8 cellular contexts compared by ENCODE assay signal in the genomic region with DNA sequence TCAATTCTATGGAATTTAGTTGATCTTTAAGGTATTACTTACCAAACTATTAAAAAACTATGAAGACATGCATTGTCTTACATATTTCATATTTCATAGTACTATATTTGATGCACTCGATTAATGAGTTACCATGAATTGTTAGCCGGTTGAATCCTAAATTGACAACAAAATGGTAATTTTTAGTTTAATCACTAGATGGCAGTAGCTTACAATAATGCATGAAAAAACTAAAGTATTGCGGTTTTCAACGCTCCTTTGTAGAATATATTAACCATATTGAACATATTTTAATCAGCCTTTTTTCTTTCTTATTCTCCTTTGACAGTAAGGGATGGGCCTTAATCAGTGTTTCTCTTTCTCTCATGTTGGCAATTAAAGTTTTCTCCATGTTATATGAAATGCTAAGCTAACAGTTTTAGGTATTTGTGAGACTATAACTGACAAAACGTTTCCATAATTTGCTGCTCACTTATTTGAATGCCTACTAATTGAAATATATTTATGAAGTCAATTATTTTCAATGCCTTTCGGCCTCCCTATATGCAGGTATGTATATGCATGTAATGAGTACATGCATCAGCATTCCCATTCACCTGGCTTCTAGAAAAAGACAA. TPM values are rescaled to one million over a fixed set of nuclear protein-coding genes. Genes with fewer than 3 reads are reported as not detected.
A peak's percentile ranks its signal among the peaks of the same experiment; 100 is the strongest.
DNase-seq lines count a peak whose midpoint lies in the region; ATAC-seq and TF ChIP-seq lines count a peak whose summit lies in the region.

No MANE protein-coding gene starts in this region.

- TF ChIP-seq CTCF in AG09309 (IDR thresholded peaks at IDR 0.05; ENCODE audit: control insufficient read depth, insufficient read depth, low read depth, low read length, missing control alignments) (peak; percentile 42), OCI-LY3 (IDR thresholded peaks at IDR 0.05; ENCODE audit: low read depth, low read length) (peak; percentile 52), dorsolateral prefrontal cortex (IDR thresholded peaks at IDR 0.05 in 54 of 56, conservative IDR thresholded peaks at IDR 0.05 in 2 of 56; ENCODE audit: low read depth in 1 of 56, partially characterized antibody in 56 of 56) (peak; percentile 37 to 88 (median 72))

- no peak overlapping the region for H3K4me3 Mint-ChIP-seq in naive thymus-derived CD8-positive, alpha-beta T cell

- intact Hi-C loops in dorsolateral prefrontal cortex (cut with DNase I): loop anchor here in 1 of 2 donors (5.0 kb wide), 1 partner anchor 623 kb away; no protein-coding TSS in a partner anchor

- peaks cover 26% of the 10 kb centered on the region for H3K4me1 ChIP-seq in OCI-LY3 (ENCODE audit: low read length)

- POLR2A ChIA-PET in naive thymus-derived CD8-positive, alpha-beta T cell (lab: Charles Lee): no interaction called here

- H3K27ac ChIP-seq in OCI-LY3 (ENCODE audit: low read length) (no peak overlapping the region), dorsolateral prefrontal cortex (no peak overlapping the region)

- H3K36me3 Mint-ChIP-seq in naive thymus-derived CD8-positive, alpha-beta T cell: no peaks in the 10 kb centered on the region

- no peaks in the 10 kb centered on the region for H3K9me3 Mint-ChIP-seq in naive thymus-derived CD8-positive, alpha-beta T cell

- no peak overlapping the region for H3K4me3 ChIP-seq in AG09309 (ENCODE audit: control insufficient read depth, low read depth, low read length)
- peak overlapping the region; percentile 75 for H3K4me3 ChIP-seq in OCI-LY3 (ENCODE audit: low read length)
- no peak overlapping the region for H3K4me3 ChIP-seq in dorsolateral prefrontal cortex

- H3K36me3 ChIP-seq in OCI-LY3 (replicated peaks; ENCODE audit: low read depth, low read length): no peaks in the 10 kb centered on the region

- H3K9me3 ChIP-seq in OCI-LY3 (ENCODE audit: insufficient read depth, low read length): no peaks in the 10 kb centered on the region

- no peaks in the 10 kb centered on the region for H4K20me1 ChIP-seq in OCI-LY3 (ENCODE audit: insufficient read depth, low read length)

- ATAC-seq in GM18498 (IDR thresholded peaks at IDR 0.05; ENCODE audit: unreplicated experiment): peak; percentile 37
- peak; percentile 27 for ATAC-seq in HG03442 (IDR thresholded peaks at IDR 0.05; ENCODE audit: unreplicated experiment)
- peak; percentile 40 to 41 for ATAC-seq in naive thymus-derived CD8-positive, alpha-beta T cell
- ATAC-seq in GM21381 (IDR thresholded peaks at IDR 0.05; ENCODE audit: unreplicated experiment): no peak

- no peak overlapping the region for H2AFZ ChIP-seq in OCI-LY3 (ENCODE audit: low read depth, low read length)

- peak; percentile 10 for DNase-seq in AG09309 (ENCODE audit: low read depth)
- DNase-seq in dorsolateral prefrontal cortex: no peak
- DNase-seq in naive thymus-derived CD8-positive, alpha-beta T cell: peak in 3 of 10 donors; percentile 56 to 60 (median 59)
- DNase-seq in effector CD8-positive, alpha-beta T cell (lab: John Stamatoyannopoulos, UW): no peak

- H3K27ac Mint-ChIP-seq in naive thymus-derived CD8-positive, alpha-beta T cell: no peak overlapping the region

- H3K79me2 ChIP-seq in OCI-LY3 (ENCODE audit: low read length): no peaks in the 10 kb centered on the region

- peak overlapping the region; percentile 92 for H3K4me2 ChIP-seq in OCI-LY3 (ENCODE audit: low read length)

- no peak overlapping the region for H3K9ac ChIP-seq in OCI-LY3 (ENCODE audit: low read length)

- H3K27me3 Mint-ChIP-seq in naive thymus-derived CD8-positive, alpha-beta T cell: peaks cover 0 to 2% (median 0%) of the 10 kb centered on the region in 5 donors

- H3K4me1 Mint-ChIP-seq in naive thymus-derived CD8-positive, alpha-beta T cell: peaks cover 7 to 33% (median 18%) of the 10 kb centered on the region in 4 donors

- H3K27me3 ChIP-seq in OCI-LY3 (ENCODE audit: low read depth, low read length): no peaks in the 10 kb centered on the region
- peaks cover 0 to 4% (median 0%) of the 10 kb centered on the region in 45 donors for H3K27me3 ChIP-seq in dorsolateral prefrontal cortex

RNA-seq across cellular contexts. Expression of a gene that starts 48.5 kb away (rescaled TPM):
- 10 to 100 TPM; 13.2 to 59.1 (median 33.1) TPM for total RNA-seq in dorsolateral prefrontal cortex
- total RNA-seq in naive thymus-derived CD8-positive, alpha-beta T cell: 1 to 10 TPM; 7.0 to 7.1 TPM
- polyA plus RNA-seq in naive thymus-derived CD8-positive, alpha-beta T cell: 10 to 100 TPM; 16.9 to 23.7 (median 20.6) TPM
